8 cellular contexts compared by ENCODE assay signal in the genomic region with DNA sequence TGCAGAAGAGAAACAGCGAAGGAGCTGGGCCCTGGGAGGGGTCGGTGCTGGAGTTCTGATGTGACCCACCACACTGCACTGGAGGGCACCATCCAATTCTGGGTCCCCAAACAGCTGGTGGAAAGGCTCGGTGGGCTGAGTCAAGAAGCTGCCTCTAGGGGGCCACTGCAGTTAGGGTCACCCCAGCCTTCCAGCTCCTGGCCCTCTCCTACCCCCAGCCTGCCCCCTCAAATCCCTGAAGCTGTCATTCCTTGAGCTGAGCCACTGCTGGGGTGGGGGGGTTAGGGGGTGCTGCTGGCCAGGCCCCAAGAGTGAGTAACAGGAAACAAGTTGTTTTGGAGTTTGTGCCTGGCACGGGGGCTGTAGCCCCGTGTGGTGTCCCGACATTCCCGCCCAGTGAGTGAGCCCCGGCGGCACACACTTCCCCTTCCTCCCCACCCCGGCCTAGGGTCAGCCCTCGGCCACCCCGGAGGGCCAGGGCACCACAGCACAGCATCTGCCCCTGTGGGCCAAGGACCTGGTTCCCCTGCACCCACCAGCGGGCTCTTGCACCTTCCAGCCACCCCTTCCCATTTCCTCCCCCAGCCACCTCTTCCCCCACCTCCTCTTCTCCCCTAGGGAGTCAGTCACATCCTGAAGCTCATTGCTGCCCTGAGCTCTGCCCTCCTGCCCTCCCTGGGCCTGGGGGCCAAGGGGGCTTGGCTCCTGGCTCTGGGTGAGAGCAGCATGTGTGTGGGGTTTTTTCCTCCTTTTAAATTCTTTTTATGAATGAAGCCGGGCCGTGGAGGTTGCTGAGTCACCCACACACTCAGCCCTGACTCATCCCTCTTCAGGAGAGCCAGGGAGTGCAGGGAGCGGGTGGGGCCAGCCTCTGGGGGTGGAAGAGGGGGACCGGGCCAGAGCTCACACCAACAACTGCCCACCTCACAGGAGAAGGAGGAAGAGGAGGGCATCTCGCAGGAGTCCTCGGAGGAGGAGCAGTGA. TPM values are rescaled to one million over a fixed set of nuclear protein-coding genes. Genes with fewer than 3 reads are reported as not detected.
A peak's percentile ranks its signal among the peaks of the same experiment; 100 is the strongest.
DNase-seq lines count a peak whose midpoint lies in the region; ATAC-seq, FAIRE-seq and TF ChIP-seq lines count a peak whose summit lies in the region.

No MANE protein-coding gene starts in this region.

- no peak overlapping the region for H3K9ac ChIP-seq in GM12878 (ENCODE audit: control insufficient read depth, insufficient read depth, low read length)

- H3K4me1 ChIP-seq in RWPE2 (ENCODE audit: insufficient read depth, poor library complexity, severe bottlenecking) (peaks cover 67% of the 10 kb centered on the region), GM12878 (ENCODE audit: control insufficient read depth, insufficient read depth, low read length) (peaks cover 26% of the 10 kb centered on the region)

- peak overlapping the region; percentile 95 for H3K27ac ChIP-seq in RWPE2 (ENCODE audit: poor library complexity, severe bottlenecking)
- no peak overlapping the region for H3K27ac ChIP-seq in GM12878 (ENCODE audit: control insufficient read depth, insufficient read depth)

- H3K27me3 ChIP-seq in RWPE2 (ENCODE audit: insufficient read depth, poor library complexity, severe bottlenecking) (no peaks in the 10 kb centered on the region), GM12878 (replicated peaks in 1 of 2; ENCODE audit: control insufficient read depth in 2 of 2, insufficient read depth in 2 of 2, low read length in 1 of 2) (no peaks in the 10 kb centered on the region)

- FAIRE-seq in GM12878 (lab: Jason Lieb, UNC) = no peak

- no peak for TF ChIP-seq RAD21 in GM12878 (IDR thresholded peaks at IDR 0.05; ENCODE audit: insufficient read depth, low read depth, low read length)

- intact Hi-C loops in GM12878 (cut with micrococcal nuclease; ENCODE audit: unreplicated experiment) = no loop called here

- peaks cover 66% of the 10 kb centered on the region for H3K36me3 ChIP-seq in RWPE2 (ENCODE audit: low read depth)
- H3K36me3 ChIP-seq in GM12878 (ENCODE audit: control insufficient read depth in 2 of 2, insufficient read depth in 2 of 2, low read length in 1 of 2) = peaks cover 27 to 33% of the 10 kb centered on the region in 2 experiments

- CTCF ChIA-PET in GM12878 (lab: Yijun Ruan, JAX) = interaction anchor here (0.6 to 1.8 kb wide), 4 partner anchors 17 to 171 kb away, joined by 3 to 11 read pairs (median 3); no protein-coding TSS in a partner anchor

- RAD21 ChIA-PET in GM12878 (lab: Charles Lee; ENCODE audit: unreplicated experiment) = interaction anchor here (1.5 kb wide), 1 partner anchor 48 kb away, joined by 4 read pairs; no protein-coding TSS in a partner anchor

- BruUV-seq in GM12878 (replicated peaks; lab: Mats Ljungman, UMichigan) = no TSS peak

- H3K4me3 ChIP-seq in RWPE2 (ENCODE audit: severe bottlenecking) (no peak overlapping the region), GM12878 (no peak overlapping the region)

- H2AFZ ChIP-seq in GM12878 (ENCODE audit: control insufficient read depth, low read depth, low read length) = no peak overlapping the region

- peak; percentile 51 for ATAC-seq in RWPE2 (ENCODE audit: low read depth)
- ATAC-seq in GM12878 = 0 out of 3 replicates have a peak, but pooled peaks have one; percentile 6
- no peak for ATAC-seq in HG02642 (IDR thresholded peaks at IDR 0.05; ENCODE audit: poor library complexity, unreplicated experiment)
- ATAC-seq in GM21526 (IDR thresholded peaks at IDR 0.05; ENCODE audit: low FRiP score, unreplicated experiment) = no peak

- TF ChIP-seq POLR2A in GM12878 (IDR thresholded peaks at IDR 0.05; ENCODE audit: low read depth, low read length) = peak; percentile 41; the same call in 1 of the 2 replicates

- H3K4me2 ChIP-seq in GM12878 (ENCODE audit: control insufficient read depth, insufficient read depth) = peak overlapping the region; percentile 7; the same call in 1 of the 2 replicates

- POLR2A ChIA-PET in GM12878 (lab: Charles Lee) = interaction anchor here (0.9 kb wide), 1 partner anchor 15 kb away, joined by 4 read pairs; no protein-coding TSS in a partner anchor

- DNase-seq in A172 (ENCODE audit: low spot score) (peak; percentile 93), RWPE2 (ENCODE audit: low spot score) (peak; percentile 93), GM12878 (ENCODE audit: low read depth, low spot score) (no peak), iPS-NIHi11 (ENCODE audit: low spot score) (peak; percentile 43)
- DNase-seq in stimulated activated CD4-positive, alpha-beta T cell treated with anti-CD3 and anti-CD28 coated beads, Interleukin-4, amount 100 ng/mL, for 1 hour = peak; percentile 73

- H3K9me3 ChIP-seq in RWPE2 (ENCODE audit: severe bottlenecking) = no peaks in the 10 kb centered on the region
- no peaks in the 10 kb centered on the region for H3K9me3 ChIP-seq in GM12878 (replicated peaks; ENCODE audit: control insufficient read depth, insufficient read depth, low read length)

- peak; percentile 64 for TF ChIP-seq CTCF in GM12873 (IDR thresholded peaks at IDR 0.05; ENCODE audit: insufficient read depth, low read depth, low read length, missing control alignments)
- peak; percentile 24 for TF ChIP-seq CTCF in RWPE2 (IDR thresholded peaks at IDR 0.05; ENCODE audit: poor library complexity, severe bottlenecking)
- TF ChIP-seq CTCF in GM12878 (IDR thresholded peaks at IDR 0.05 in 2 of 3, conservative IDR thresholded peaks at IDR 0.05 in 1 of 3; ENCODE audit: control insufficient read depth in 2 of 3, extremely low read depth in 1 of 3, insufficient read depth in 1 of 3, low read depth in 3 of 3, low read length in 3 of 3) = peak; percentile 17 to 62 (median 26); a peak in 5 of 6 replicates

- no peak for TF ChIP-seq EP300 in GM12878 (IDR thresholded peaks at IDR 0.05; ENCODE audit: borderline replicate concordance in 1 of 2, control insufficient read depth in 1 of 2, low read depth in 2 of 2, low read length in 2 of 2)

- H3K79me2 ChIP-seq in GM12878 (ENCODE audit: control insufficient read depth, insufficient read depth, low read length) = peaks cover 37% of the 10 kb centered on the region

- SMC1A ChIA-PET in GM12878 (lab: Charles Lee; ENCODE audit: uncharacterized antibody, unreplicated experiment) = interaction anchor here (1.0 to 1.8 kb wide), 2 partner anchors 48 to 170 kb away, joined by 3 to 5 read pairs; no protein-coding TSS in a partner anchor

- peaks cover 5% of the 10 kb centered on the region; the same call in 1 of the 2 replicates for H4K20me1 ChIP-seq in GM12878 (ENCODE audit: control insufficient read depth, insufficient read depth)

- in situ Hi-C loops in GM12878 (cut with MboI) = loop anchor here (5.0 to 25.0 kb wide), 2 partner anchors 173 to 368 kb away; no protein-coding TSS in a partner anchor

- WGBS in GM12878 (ENCODE audit: insufficient coverage, insufficient replicate concordance, low lambda C conversion rate, missing lambda C conversion rate) = 44% methylated on average over 14 of the region's 19 CpGs

TF ChIP-seq in GM12878, 131 proteins besides CTCF, POLR2A, EP300 and RAD21 (continues in another document):
- peak; percentile 63; the same call in 1 of the 2 replicates for TF ChIP-seq POLR2AphosphoS5 (IDR thresholded peaks at IDR 0.05; ENCODE audit: low read length)
- no peak for TF ChIP-seq IRF4 (IDR thresholded peaks at IDR 0.05; ENCODE audit: low read depth, low read length)
- TF ChIP-seq CBX3 (IDR thresholded peaks at IDR 0.05; ENCODE audit: borderline replicate concordance, low read depth) = no peak

RNA-seq across cellular contexts. Expression of gene SMIM29, which starts 4.6 kb away (rescaled TPM):
- 49.6 and 70.8 TPM in 2 replicates for total RNA-seq in A172 (2014; rRNA removed; shearing (Covaris generic))
- total RNA-seq in GM12878 (2013; cell fraction: nucleolus; rRNA removed) = 7.9 and 8.8 TPM in 2 replicates
- 26.9 and 27.7 TPM in 2 replicates for total RNA-seq in GM12878 (2014; rRNA removed)
- total RNA-seq in GM12878 (2014; rRNA removed; fragmentation: Illumina TruSeq; extraction: Trizol) = 6.8 and 9.0 TPM in 2 replicates
- 17.6 and 19.9 TPM in 2 replicates for total RNA-seq in GM12878 (2021)
- 10.5 TPM for polyA plus RNA-seq in GM12878 (2011; ENCODE audit: low read depth)
- 5.9 and 12.5 TPM in 2 replicates for polyA plus RNA-seq in GM12878 (2011; rRNA removed)
- polyA plus RNA-seq in GM12878 (2011; cell fraction: cytosol; rRNA removed) = 22.8 and 29.5 TPM in 2 replicates
- polyA plus RNA-seq in GM12878 (2011; cell fraction: nucleus; rRNA removed) = 19.6 and 24.9 TPM in 2 replicates
- polyA plus RNA-seq in GM12878 (2012) = 18.4 and 20.4 TPM in 2 replicates
- polyA plus RNA-seq in GM12878 (2014; fragmentation: Illumina TruSeq; extraction: Trizol) = 0.65 and 8.7 TPM in 2 replicates
- polyA plus RNA-seq in GM12878 (2014; fragmentation: Nextera tagmentation; extraction: Ambion mirVana) = 1 to 10 TPM; 7.1 to 8.4 TPM
- 25.3 and 26.9 TPM in 2 replicates for polyA plus RNA-seq in GM12878 (2014; rRNA removed)
- polyA plus RNA-seq in GM12878 (2016; fragmentation: Nextera tagmentation; extraction: Ambion mirVana) = 10 to 100 TPM; 27.2 to 30.0 TPM
- 7.7 and 15.6 TPM in 2 replicates for polyA minus RNA-seq in GM12878 (2011; rRNA and poly(A)+ RNA removed)
- 5.9 and 6.4 TPM in 2 replicates for polyA minus RNA-seq in GM12878 (2011; cell fraction: cytosol; rRNA and poly(A)+ RNA removed)
- polyA minus RNA-seq in GM12878 (2011; cell fraction: nucleus; rRNA and poly(A)+ RNA removed) = 17.4 and 25.5 TPM in 2 replicates

RNA-seq across cellular contexts. Expression of gene HMGA1, which starts 7.5 kb away (rescaled TPM):
- 72.3 and 117 TPM in 2 replicates for total RNA-seq in A172 (2014; rRNA removed; shearing (Covaris generic))
- 34.9 and 35.0 TPM in 2 replicates for total RNA-seq in GM12878 (2013; cell fraction: nucleolus; rRNA removed)
- total RNA-seq in GM12878 (2014; rRNA removed) (417 and 479 TPM in 2 replicates), GM12878 (2014; rRNA removed; fragmentation: Illumina TruSeq; extraction: Trizol) (220 and 264 TPM in 2 replicates), GM12878 (2021) (867 and 885 TPM in 2 replicates)
- 85.7 TPM for polyA plus RNA-seq in GM12878 (2011; ENCODE audit: low read depth)
- polyA plus RNA-seq in GM12878 (2011; rRNA removed) (39.7 and 110 TPM in 2 replicates), GM12878 (2014; fragmentation: Illumina TruSeq; extraction: Trizol) (176 and 537 TPM in 2 replicates), GM12878 (2014; fragmentation: Nextera tagmentation; extraction: Ambion mirVana) (10 to 100 TPM; 13.4 to 38.0 TPM), GM12878 (2014; rRNA removed) (555 and 628 TPM in 2 replicates), GM12878 (2016; fragmentation: Nextera tagmentation; extraction: Ambion mirVana) (100 to 1,000 TPM; 692 to 739 TPM)
- 154 and 186 TPM in 2 replicates for polyA plus RNA-seq in GM12878 (2011; cell fraction: cytosol; rRNA removed)
- polyA plus RNA-seq in GM12878 (2011; cell fraction: nucleus; rRNA removed) = 132 and 185 TPM in 2 replicates
- polyA plus RNA-seq in GM12878 (2012) = 247 and 313 TPM in 2 replicates
- 32.6 and 67.6 TPM in 2 replicates for polyA minus RNA-seq in GM12878 (2011; rRNA and poly(A)+ RNA removed)
- polyA minus RNA-seq in GM12878 (2011; cell fraction: cytosol; rRNA and poly(A)+ RNA removed) = 96.9 and 109 TPM in 2 replicates
- 20.3 and 35.7 TPM in 2 replicates for polyA minus RNA-seq in GM12878 (2011; cell fraction: nucleus; rRNA and poly(A)+ RNA removed)

Comparison
In these comparisons a context has a peak if more than half of its experiments do, and no peak if none do; other contexts are left out.
1. ATAC-seq: peak in RWPE2 (single experiment) and GM12878 (single experiment); none in HG02642 (single experiment) and GM21526 (single experiment).
2. Peak in every context shown above with its lines, with median percentiles within 50 percentile points of each other: CTCF ChIP-seq.